ENCODE assay signal across 29 cellular contexts in genomic region chrX:3655181-3655580, GRCh38.
"Had no signal": no experiment of that assay in that cellular context is flagged by ENCODE, and none has a peak within 500 bp of the region (broad histone marks: within the 10 kb centered on the region; RNA-seq: fewer than 3 reads in every experiment).

No MANE protein-coding gene starts in this region.

- H3K27ac Mint-ChIP-seq: stimulated activated effector memory CD8-positive, alpha-beta T cell treated with anti-CD3 and anti-CD28 coated beads, Interleukin-12 subunit alpha, Interleukin-12 subunit beta, amount 100 ng/mL, for 72 hours; stimulated activated memory B cell treated with anti-CD40 and anti-IgM and Interleukin-4, amounts not matched to agents 10 μg/mL and 1 μg/mL and 100 μg/mL, for 72 hours; stimulated activated naive B cell treated with anti-CD40 and anti-IgM and Interleukin-4, amounts not matched to agents 10 μg/mL and 1 μg/mL and 100 μg/mL, for 72 hours; stimulated activated naive CD8-positive, alpha-beta T cell treated with anti-CD3 and anti-CD28 coated beads, Interleukin-15, amount 100 ng/mL, for 72 hours; stimulated activated naive CD8-positive, alpha-beta T cell treated with anti-CD3 and anti-CD28 coated beads, Interleukin-15, Interleukin-2, amounts not matched to agents 100 ng/mL and 50 ng/mL, for 24 hours; type B pancreatic cell had no signal

- H3K4me3 ChIP-seq: stomach, suprapubic skin, testis, thoracic aorta, thyroid gland, tibial artery, tibial nerve, transverse colon, upper lobe of left lung, upper lobe of right lung, uterus, vagina had no signal

- FAIRE-seq: urothelium cell line had no signal

- H3K27me3 Mint-ChIP-seq: stimulated activated memory B cell treated with anti-CD40 and anti-IgM and Interleukin-4, amounts not matched to agents 10 μg/mL and 1 μg/mL and 100 μg/mL, for 72 hours; stimulated activated naive B cell treated with anti-CD40 and anti-IgM and Interleukin-4, amounts not matched to agents 10 μg/mL and 1 μg/mL and 100 μg/mL, for 72 hours; stimulated activated naive CD8-positive, alpha-beta T cell treated with anti-CD3 and anti-CD28 coated beads, Interleukin-15, amount 100 ng/mL, for 72 hours; stimulated activated naive CD8-positive, alpha-beta T cell treated with anti-CD3 and anti-CD28 coated beads, Interleukin-15, Interleukin-2, amounts not matched to agents 100 ng/mL and 50 ng/mL, for 24 hours; type B pancreatic cell had no signal

- H3K36me3 Mint-ChIP-seq: stimulated activated memory B cell treated with anti-CD40 and anti-IgM and Interleukin-4, amounts not matched to agents 10 μg/mL and 1 μg/mL and 100 μg/mL, for 72 hours had no signal

- H3K4me3 Mint-ChIP-seq: stimulated activated effector memory CD8-positive, alpha-beta T cell treated with anti-CD3 and anti-CD28 coated beads, Interleukin-12 subunit alpha, Interleukin-12 subunit beta, amount 100 ng/mL, for 72 hours; stimulated activated memory B cell treated with anti-CD40 and anti-IgM and Interleukin-4, amounts not matched to agents 10 μg/mL and 1 μg/mL and 100 μg/mL, for 72 hours; stimulated activated naive B cell treated with anti-CD40 and anti-IgM and Interleukin-4, amounts not matched to agents 10 μg/mL and 1 μg/mL and 100 μg/mL, for 72 hours; stimulated activated naive CD8-positive, alpha-beta T cell treated with anti-CD3 and anti-CD28 coated beads, Interleukin-15, amount 100 ng/mL, for 72 hours; stimulated activated naive CD8-positive, alpha-beta T cell treated with anti-CD3 and anti-CD28 coated beads, Interleukin-15, Interleukin-2, amounts not matched to agents 100 ng/mL and 50 ng/mL, for 24 hours; type B pancreatic cell had no signal

- H3K9me3 Mint-ChIP-seq: stimulated activated effector memory CD8-positive, alpha-beta T cell treated with anti-CD3 and anti-CD28 coated beads, Interleukin-12 subunit alpha, Interleukin-12 subunit beta, amount 100 ng/mL, for 72 hours; stimulated activated memory B cell treated with anti-CD40 and anti-IgM and Interleukin-4, amounts not matched to agents 10 μg/mL and 1 μg/mL and 100 μg/mL, for 72 hours; stimulated activated naive B cell treated with anti-CD40 and anti-IgM and Interleukin-4, amounts not matched to agents 10 μg/mL and 1 μg/mL and 100 μg/mL, for 72 hours; stimulated activated naive CD8-positive, alpha-beta T cell treated with anti-CD3 and anti-CD28 coated beads, Interleukin-15, amount 100 ng/mL, for 72 hours; stimulated activated naive CD8-positive, alpha-beta T cell treated with anti-CD3 and anti-CD28 coated beads, Interleukin-15, Interleukin-2, amounts not matched to agents 100 ng/mL and 50 ng/mL, for 24 hours; type B pancreatic cell had no signal

- H3K4me1 Mint-ChIP-seq: stimulated activated effector memory CD8-positive, alpha-beta T cell treated with anti-CD3 and anti-CD28 coated beads, Interleukin-12 subunit alpha, Interleukin-12 subunit beta, amount 100 ng/mL, for 72 hours; stimulated activated memory B cell treated with anti-CD40 and anti-IgM and Interleukin-4, amounts not matched to agents 10 μg/mL and 1 μg/mL and 100 μg/mL, for 72 hours; stimulated activated naive CD8-positive, alpha-beta T cell treated with anti-CD3 and anti-CD28 coated beads, Interleukin-15, amount 100 ng/mL, for 72 hours had no signal

- H3K36me3 ChIP-seq: thoracic aorta, transverse colon, uterus had no signal

- H3K27ac ChIP-seq: stomach, suprapubic skin, testis, thoracic aorta, thyroid gland, tibial artery, tibial nerve, transverse colon, upper lobe of left lung, upper lobe of right lung, uterus, vagina had no signal

- ATAC-seq: stimulated activated effector memory CD8-positive, alpha-beta T cell treated with anti-CD3 and anti-CD28 coated beads, Interleukin-12 subunit alpha, Interleukin-12 subunit beta, amount 100 ng/mL, for 72 hours; stimulated activated memory B cell treated with anti-CD40 and anti-IgM and Interleukin-4, amounts not matched to agents 10 μg/mL and 1 μg/mL and 100 μg/mL, for 72 hours; stimulated activated naive B cell treated with anti-CD40 and anti-IgM and Interleukin-4, amounts not matched to agents 10 μg/mL and 1 μg/mL and 100 μg/mL, for 72 hours; stimulated activated naive CD8-positive, alpha-beta T cell treated with anti-CD3 and anti-CD28 coated beads, Interleukin-15, amount 100 ng/mL, for 72 hours; stimulated activated naive CD8-positive, alpha-beta T cell treated with anti-CD3 and anti-CD28 coated beads, Interleukin-15, Interleukin-2, amounts not matched to agents 100 U/mL and 50 U/mL, for 24 hours; upper lobe of right lung had no signal

- DNase-seq: stimulated activated CD4-positive, alpha-beta T cell treated with anti-CD3 and anti-CD28 coated beads, Interleukin-2, amount 100 ng/mL, for 48 hours; stimulated activated CD4-positive, alpha-beta T cell treated with anti-CD3 and anti-CD28 coated beads, Interleukin-4, amount 100 ng/mL, for 1 hour; stimulated activated CD4-positive, alpha-beta T cell treated with anti-CD3 and anti-CD28 coated beads, Interleukin-4, amount 100 ng/mL, for 24 hours; stimulated activated CD4-positive, alpha-beta T cell treated with anti-CD3 and anti-CD28 coated beads, Interleukin-4, amount 100 ng/mL, for 4 hours; stimulated activated CD8-positive, alpha-beta memory T cell treated with anti-CD3 and anti-CD28 coated beads, Interleukin-4, amount 100 ng/mL, for 48 hours; stimulated activated naive B cell treated with anti-CD40 and anti-IgM and Interleukin-4, amounts not matched to agents 10 μg/mL and 1 μg/mL and 100 μg/mL, for 72 hours; stimulated activated naive CD4-positive, alpha-beta T cell; stimulated activated naive CD4-positive, alpha-beta T cell treated with Interleukin-2 at 50 U/mL for 16 hours; stimulated activated naive CD8-positive, alpha-beta T cell treated with anti-CD3 and anti-CD28 coated beads, Interleukin-15, amount 100 ng/mL, for 72 hours; stimulated activated naive CD8-positive, alpha-beta T cell treated with anti-CD3 and anti-CD28 coated beads, Interleukin-15, Interleukin-2, amounts not matched to agents 100 U/mL and 50 U/mL, for 24 hours; stomach; substantia nigra; testis; thyroid gland; tibial artery; transverse colon; trophoblast cell; upper lobe of right lung; uterus had no signal

- H3K9me3 ChIP-seq: stomach, suprapubic skin, testis, thoracic aorta, thyroid gland, tibial artery, tibial nerve, transverse colon, upper lobe of left lung, upper lobe of right lung, uterus, vagina had no signal

- H3K27me3 ChIP-seq: stomach, suprapubic skin, testis, thyroid gland, tibial artery, tibial nerve, transverse colon, upper lobe of left lung, upper lobe of right lung, uterus, vagina had no signal

- H3K4me1 ChIP-seq: stomach, suprapubic skin, testis, thyroid gland, tibial artery, tibial nerve, transverse colon, upper lobe of left lung, upper lobe of right lung, uterus, vagina had no signal
